9 cellular contexts compared by ENCODE assay signal in the genomic region with DNA sequence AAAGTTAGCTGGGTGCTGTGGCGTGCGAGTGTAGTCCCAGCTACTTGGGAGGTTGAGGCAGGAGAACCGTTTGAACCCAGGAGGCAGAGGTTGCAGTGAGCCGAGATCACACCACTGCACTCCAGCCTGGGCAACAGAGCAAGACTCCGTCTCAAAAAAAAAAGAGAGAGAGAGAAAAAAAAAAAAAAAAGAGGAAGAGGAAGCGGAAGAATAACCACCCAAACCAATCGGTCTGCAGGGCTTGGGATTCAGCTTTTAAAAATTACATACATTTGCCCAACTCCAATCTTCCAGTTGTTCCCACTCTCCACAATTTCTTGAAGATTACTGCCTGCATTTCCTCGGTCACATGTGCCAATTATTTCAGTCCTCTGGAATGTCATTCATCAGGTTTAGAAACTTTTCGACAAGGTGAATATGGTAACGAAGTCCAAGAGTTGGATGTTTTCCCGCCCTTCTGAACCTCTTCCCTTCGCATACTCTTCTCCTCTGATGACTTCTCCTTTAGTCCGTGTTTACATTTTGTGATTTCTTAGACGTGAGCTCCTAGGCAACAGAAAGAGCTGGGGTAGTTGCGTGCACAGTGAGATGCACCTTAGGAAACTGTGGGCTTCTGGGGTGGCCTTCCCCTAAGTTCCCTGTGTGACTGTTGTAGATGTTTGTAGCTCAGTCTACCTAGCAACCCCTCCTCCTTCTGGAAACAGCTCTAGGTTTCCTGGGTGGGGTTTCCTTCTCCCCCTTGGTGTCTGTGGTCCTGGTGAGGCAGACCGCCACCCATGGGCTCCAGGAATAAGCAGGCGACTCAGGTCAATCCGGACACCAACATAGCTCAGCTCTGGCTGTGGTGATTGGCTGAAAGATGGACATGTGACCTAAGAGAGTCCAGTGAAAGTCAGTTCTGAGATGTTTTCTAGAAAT.
DNase-seq lines count a peak whose midpoint lies in the region; ATAC-seq, FAIRE-seq and TF ChIP-seq lines count a peak whose summit lies in the region.
"Had no signal": no experiment of that assay in that cellular context is flagged by ENCODE, and none has a peak within 500 bp of the region (broad histone marks: within the 10 kb centered on the region; RNA-seq: fewer than 3 reads in every experiment).

No MANE protein-coding gene starts in this region.

- CTCF ChIA-PET in activated CD4-positive, alpha-beta T cell treated with anti-CD3 and anti-CD28 coated beads for 36 hours (lab: Charles Lee): interaction anchor here (1.0 to 1.2 kb wide), 2 partner anchors 27 to 182 kb away, joined by 3 to 4 read pairs; no protein-coding TSS in a partner anchor

- no peaks in the 10 kb centered on the region for H3K27me3 Mint-ChIP-seq in activated CD4-positive, alpha-beta T cell treated with anti-CD3 and anti-CD28 coated beads, Interleukin-2, amount 10 ng/mL, durations not matched to agents 24 days and 14 days
- H3K27me3 Mint-ChIP-seq in activated CD4-positive, alpha-beta T cell treated with anti-CD3 and anti-CD28 coated beads for 36 hours: no peaks in the 10 kb centered on the region
- no peaks in the 10 kb centered on the region for H3K27me3 Mint-ChIP-seq in stimulated activated naive B cell treated with anti-CD40 and anti-IgM and Interleukin-4, amounts not matched to agents 10 μg/mL and 1 μg/mL and 100 μg/mL, for 72 hours

- H3K9me3 Mint-ChIP-seq in activated CD4-positive, alpha-beta T cell treated with anti-CD3 and anti-CD28 coated beads, Interleukin-2, amount 10 ng/mL, durations not matched to agents 24 days and 14 days: no peaks in the 10 kb centered on the region
- no peaks in the 10 kb centered on the region for H3K9me3 Mint-ChIP-seq in activated CD4-positive, alpha-beta T cell treated with anti-CD3 and anti-CD28 coated beads for 36 hours (ENCODE audit: low read depth)
- H3K9me3 Mint-ChIP-seq in stimulated activated naive B cell treated with anti-CD40 and anti-IgM and Interleukin-4, amounts not matched to agents 10 μg/mL and 1 μg/mL and 100 μg/mL, for 72 hours: no peaks in the 10 kb centered on the region
- H3K9me3 Mint-ChIP-seq: immature natural killer cell had no signal

- intact Hi-C loops in activated CD4-positive, alpha-beta T cell treated with anti-CD3 and anti-CD28 coated beads, Interleukin-2, amount 10 ng/mL, durations not matched to agents 24 days and 14 days (cut with micrococcal nuclease): no loop called here
- intact Hi-C loops in activated CD4-positive, alpha-beta T cell treated with anti-CD3 and anti-CD28 coated beads for 36 hours (cut with DNase I, micrococcal nuclease): no loop called here

- no peak for FAIRE-seq in H54 (lab: Jason Lieb, UNC)

- TF ChIP-seq POLR2A in H54 (IDR thresholded peaks at IDR 0.05; ENCODE audit: low read depth, low read length): no peak

- H3K4me1 Mint-ChIP-seq in activated CD4-positive, alpha-beta T cell treated with anti-CD3 and anti-CD28 coated beads, Interleukin-2, amount 10 ng/mL, durations not matched to agents 24 days and 14 days: peaks cover 8% of the 10 kb centered on the region
- H3K4me1 Mint-ChIP-seq in activated CD4-positive, alpha-beta T cell treated with anti-CD3 and anti-CD28 coated beads for 36 hours: no peaks in the 10 kb centered on the region
- peaks cover 12 to 22% of the 10 kb centered on the region in 2 donors for H3K4me1 Mint-ChIP-seq in stimulated activated naive B cell treated with anti-CD40 and anti-IgM and Interleukin-4, amounts not matched to agents 10 μg/mL and 1 μg/mL and 100 μg/mL, for 72 hours

- no peak overlapping the region for H3K4me3 Mint-ChIP-seq in activated CD4-positive, alpha-beta T cell treated with anti-CD3 and anti-CD28 coated beads, Interleukin-2, amount 10 ng/mL, durations not matched to agents 24 days and 14 days
- no peak overlapping the region for H3K4me3 Mint-ChIP-seq in activated CD4-positive, alpha-beta T cell treated with anti-CD3 and anti-CD28 coated beads for 36 hours
- H3K4me3 Mint-ChIP-seq in stimulated activated naive B cell treated with anti-CD40 and anti-IgM and Interleukin-4, amounts not matched to agents 10 μg/mL and 1 μg/mL and 100 μg/mL, for 72 hours: peak overlapping the region; percentile 3 to 10
- H3K4me3 Mint-ChIP-seq: immature natural killer cell had no signal

- DNase-seq in activated CD4-positive, alpha-beta T cell treated with anti-CD3 and anti-CD28 coated beads, Interleukin-2, amount 10 ng/mL, durations not matched to agents 24 days and 14 days: peak; percentile 64
- DNase-seq in activated CD4-positive, alpha-beta T cell treated with anti-CD3 and anti-CD28 coated beads for 36 hours: no peak
- DNase-seq in HT-29 (ENCODE audit: low spot score): peak; percentile 93
- peak; percentile 19 for DNase-seq in cerebellar cortex (ENCODE audit: low spot score)
- DNase-seq in stimulated activated naive B cell treated with anti-CD40 and anti-IgM and Interleukin-4, amounts not matched to agents 10 μg/mL and 1 μg/mL and 100 μg/mL, for 72 hours: peak; percentile 64
- DNase-seq in H54 (ENCODE audit: insufficient read length, low spot score): no peak
- DNase-seq in glomerular visceral epithelial cell (ENCODE audit: extremely low spot score): no peak

- ATAC-seq in activated CD4-positive, alpha-beta T cell treated with anti-CD3 and anti-CD28 coated beads for 36 hours: no peak
- ATAC-seq in stimulated activated naive B cell treated with anti-CD40 and anti-IgM and Interleukin-4, amounts not matched to agents 10 μg/mL and 1 μg/mL and 100 μg/mL, for 72 hours (replicated peaks): peak; percentile 85 to 92
- ATAC-seq in HG03139 (IDR thresholded peaks at IDR 0.05; ENCODE audit: unreplicated experiment): no peak

- POLR2A ChIA-PET in activated CD4-positive, alpha-beta T cell treated with anti-CD3 and anti-CD28 coated beads for 36 hours (lab: Charles Lee): no interaction called here

- no peak overlapping the region for H3K27ac Mint-ChIP-seq in activated CD4-positive, alpha-beta T cell treated with anti-CD3 and anti-CD28 coated beads, Interleukin-2, amount 10 ng/mL, durations not matched to agents 24 days and 14 days
- H3K27ac Mint-ChIP-seq in activated CD4-positive, alpha-beta T cell treated with anti-CD3 and anti-CD28 coated beads for 36 hours: no peak overlapping the region
- H3K27ac Mint-ChIP-seq in stimulated activated naive B cell treated with anti-CD40 and anti-IgM and Interleukin-4, amounts not matched to agents 10 μg/mL and 1 μg/mL and 100 μg/mL, for 72 hours: peak overlapping the region; percentile 95

- no peaks in the 10 kb centered on the region for H3K36me3 Mint-ChIP-seq in activated CD4-positive, alpha-beta T cell treated with anti-CD3 and anti-CD28 coated beads, Interleukin-2, amount 10 ng/mL, durations not matched to agents 24 days and 14 days (ENCODE audit: low read depth)
- no peaks in the 10 kb centered on the region for H3K36me3 Mint-ChIP-seq in activated CD4-positive, alpha-beta T cell treated with anti-CD3 and anti-CD28 coated beads for 36 hours (ENCODE audit: low read depth)
- H3K36me3 Mint-ChIP-seq in stimulated activated naive B cell treated with anti-CD40 and anti-IgM and Interleukin-4, amounts not matched to agents 10 μg/mL and 1 μg/mL and 100 μg/mL, for 72 hours: no peaks in the 10 kb centered on the region
- H3K36me3 Mint-ChIP-seq: immature natural killer cell had no signal

Comparison
In these comparisons a context has a peak if more than half of its experiments do, and no peak if none do; other contexts are left out.
1. DNase-seq: peak in activated CD4-positive, alpha-beta T cell treated with anti-CD3 and anti-CD28 coated beads, Interleukin-2, amount 10 ng/mL, durations not matched to agents 24 days and 14 days (single experiment), HT-29 (single experiment), cerebellar cortex (single experiment) and stimulated activated naive B cell treated with anti-CD40 and anti-IgM and Interleukin-4, amounts not matched to agents 10 μg/mL and 1 μg/mL and 100 μg/mL, for 72 hours (single experiment); none in activated CD4-positive, alpha-beta T cell treated with anti-CD3 and anti-CD28 coated beads for 36 hours (single experiment), H54 (single experiment) and glomerular visceral epithelial cell (single experiment).
2. H3K4me3 Mint-ChIP-seq: peak in stimulated activated naive B cell treated with anti-CD40 and anti-IgM and Interleukin-4, amounts not matched to agents 10 μg/mL and 1 μg/mL and 100 μg/mL, for 72 hours (2 of 2); none in activated CD4-positive, alpha-beta T cell treated with anti-CD3 and anti-CD28 coated beads, Interleukin-2, amount 10 ng/mL, durations not matched to agents 24 days and 14 days (single experiment) and activated CD4-positive, alpha-beta T cell treated with anti-CD3 and anti-CD28 coated beads for 36 hours (single experiment).
3. ATAC-seq: peak in stimulated activated naive B cell treated with anti-CD40 and anti-IgM and Interleukin-4, amounts not matched to agents 10 μg/mL and 1 μg/mL and 100 μg/mL, for 72 hours (2 of 2); none in activated CD4-positive, alpha-beta T cell treated with anti-CD3 and anti-CD28 coated beads for 36 hours (single experiment) and HG03139 (single experiment).